Comparison of ENCODE assay signal across 9 cellular contexts in the genomic region with DNA sequence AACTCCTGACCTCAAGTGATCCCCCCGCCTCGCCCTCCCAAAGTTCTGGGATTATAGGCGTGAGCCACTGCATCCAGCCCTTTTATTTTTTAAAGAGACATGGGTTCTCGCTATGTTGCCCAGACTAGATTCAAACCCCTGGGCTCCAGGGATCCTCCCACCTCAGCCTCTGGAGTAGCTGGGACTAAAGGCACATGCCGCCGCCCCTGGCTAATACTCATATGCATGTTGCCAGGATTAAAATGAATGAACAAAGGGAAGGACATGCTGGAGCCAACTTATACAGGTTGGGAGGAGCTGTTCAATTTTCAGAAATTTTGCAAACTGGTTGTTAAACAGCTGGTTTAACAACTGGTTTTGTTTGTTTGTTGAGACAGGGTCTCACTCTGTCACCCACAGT. TPM values are rescaled to one million over a fixed set of nuclear protein-coding genes. Genes with fewer than 3 reads are reported as not detected.
A peak's percentile ranks its signal among the peaks of the same experiment; 100 is the strongest.
DNase-seq lines count a peak whose midpoint lies in the region; TF ChIP-seq lines count a peak whose summit lies in the region.
"Had no signal": no experiment of that assay in that cellular context is flagged by ENCODE, and none has a peak within 500 bp of the region (broad histone marks: within the 10 kb centered on the region; RNA-seq: fewer than 3 reads in every experiment).

No MANE protein-coding gene starts in this region.

- H3K4me1 ChIP-seq in Caco-2 (peaks cover 7% of the 10 kb centered on the region), hepatocyte (ENCODE audit: insufficient read depth) (no peaks in the 10 kb centered on the region), H9 (ENCODE audit: insufficient read depth, low read length) (no peaks in the 10 kb centered on the region; the same call in 1 of the 2 replicates)

- WGBS in hepatocyte (ENCODE audit: low lambda C conversion rate, missing lambda C conversion rate) = 91% methylated on average over 6 of the region's 6 CpGs
- no CpG with 5 or more reads among the region's 6 CpGs for WGBS in H9 (ENCODE audit: extremely low coverage, insufficient read length, low lambda C conversion rate)

- no peak overlapping the region; the same call in 1 of the 2 replicates for H3K4me3 ChIP-seq in Caco-2 (ENCODE audit: low read depth, low read length)
- H3K4me3 ChIP-seq in HFF-Myc (replicated peaks; ENCODE audit: low read depth, low read length) = peak overlapping the region; percentile 75
- no peak overlapping the region for H3K4me3 ChIP-seq in hepatocyte

- H3K79me2 ChIP-seq in hepatocyte = peaks cover 13% of the 10 kb centered on the region
- peaks cover 3% of the 10 kb centered on the region; the same call in 1 of the 2 replicates for H3K79me2 ChIP-seq in H9 (ENCODE audit: insufficient read depth, low read length)

- H3K18ac ChIP-seq in H9 (ENCODE audit: insufficient read length, low read depth, low read length) = no peak overlapping the region

- no peaks in the 10 kb centered on the region for H3K79me1 ChIP-seq in H9 (ENCODE audit: insufficient read depth, low read depth, low read length, poor library complexity, severe bottlenecking)

- no peak overlapping the region for H2BK120ac ChIP-seq in H9 (ENCODE audit: low read depth, low read length, poor library complexity, severe bottlenecking)

- H3K36me3 Mint-ChIP-seq in Caco-2 (ENCODE audit: insufficient read depth, unreplicated experiment) = peaks cover 10% of the 10 kb centered on the region
- H3K36me3 Mint-ChIP-seq in H9 (ENCODE audit: insufficient read depth in 1 of 3, low read depth in 3 of 3) = peaks cover 17 to 30% (median 18%) of the 10 kb centered on the region in 3 experiments

- no peak overlapping the region for H2AK5ac ChIP-seq in H9 (ENCODE audit: insufficient read length, low read length)

- H3K27ac ChIP-seq in VCaP = peak overlapping the region; percentile 50; the same call in 1 of the 2 replicates
- no peak overlapping the region for H3K27ac ChIP-seq in hepatocyte
- H3K27ac ChIP-seq in H9 (ENCODE audit: insufficient read length, low read depth, low read length) = no peak overlapping the region
- H3K27ac ChIP-seq: thoracic aorta had no signal

- H3K27ac Mint-ChIP-seq in Caco-2 (ENCODE audit: unreplicated experiment) (no peak overlapping the region), H9 (no peak overlapping the region)

- H3K4ac ChIP-seq in H9 (ENCODE audit: low read depth, low read length) = no peak overlapping the region

- H4K5ac ChIP-seq in H9 (ENCODE audit: insufficient read length, low read depth, low read length) = no peak overlapping the region

- H2AFZ ChIP-seq in hepatocyte (no peak overlapping the region), H9 (ENCODE audit: low read length) (no peak overlapping the region)

- no peaks in the 10 kb centered on the region for H3K36me3 ChIP-seq in Caco-2 (ENCODE audit: control insufficient read depth, insufficient read depth, low read length)
- H3K36me3 ChIP-seq in hepatocyte (replicated peaks; ENCODE audit: insufficient read depth, low read depth) = no peaks in the 10 kb centered on the region
- H3K36me3 ChIP-seq: thoracic aorta had no signal

- DNase-seq in Caco-2 (no peak), HFF-Myc (ENCODE audit: extremely low read depth, low read depth) (no peak), hepatocyte (ENCODE audit: low spot score) (no peak), GF-D8 (lab: John Stamatoyannopoulos, UW) (no peak), H9 (no peak)
- no peak for DNase-seq in stimulated activated CD4-positive, alpha-beta T cell treated with anti-CD3 and anti-CD28 coated beads, Interleukin-4, amount 100 ng/mL, for 1 hour
- DNase-seq: left cardiac atrium had no signal

- H2BK15ac ChIP-seq in H9 (ENCODE audit: low read depth, low read length) = no peak overlapping the region

- H3K9ac ChIP-seq in H9 (ENCODE audit: extremely low read depth, insufficient read length, low read length) = no peak overlapping the region

- H3K9me3 Mint-ChIP-seq in Caco-2 (ENCODE audit: unreplicated experiment) (no peaks in the 10 kb centered on the region), H9 (peaks cover 79 to 84% of the 10 kb centered on the region in 2 experiments)

- no TSS peak for BruUV-seq in Caco-2 (replicated peaks; lab: Mats Ljungman, UMichigan)

- H4K91ac ChIP-seq in H9 (ENCODE audit: insufficient read length, low read depth, low read length) = no peak overlapping the region

- no peak overlapping the region for H2BK20ac ChIP-seq in H9 (ENCODE audit: low read depth, low read length, poor library complexity, severe bottlenecking)

- H2BK12ac ChIP-seq in H9 (ENCODE audit: insufficient read length, low read depth, low read length) = no peak overlapping the region

- H4K8ac ChIP-seq in H9 (replicated peaks; ENCODE audit: insufficient read length, low read depth, low read length) = no peak overlapping the region

- peaks cover 30% of the 10 kb centered on the region for H3K4me1 Mint-ChIP-seq in Caco-2 (ENCODE audit: low read depth, unreplicated experiment)
- H3K4me1 Mint-ChIP-seq in H9 = peaks cover 25 to 38% of the 10 kb centered on the region in 2 experiments

- no peaks in the 10 kb centered on the region for H3K9me2 ChIP-seq in hepatocyte (replicated peaks; ENCODE audit: insufficient read depth)

- H3K9me3 ChIP-seq in Caco-2 (no peaks in the 10 kb centered on the region), hepatocyte (ENCODE audit: low read depth) (no peaks in the 10 kb centered on the region), H9 (ENCODE audit: control insufficient read depth, low read depth, low read length) (peaks cover 44% of the 10 kb centered on the region)
- H3K9me3 ChIP-seq: thoracic aorta had no signal

- CTCF ChIA-PET in Caco-2 (lab: Charles Lee) = interaction anchor here (0.8 to 1.8 kb wide), 2 partner anchors 20 to 65 kb away, joined by 3 to 10 read pairs; a partner anchor contains a TSS

- intact Hi-C loops in Caco-2 (cut with micrococcal nuclease; ENCODE audit: unreplicated experiment) = loop anchor here (1.0 kb wide), 1 partner anchor 37 kb away; no protein-coding TSS in a partner anchor

- H3K4me3 Mint-ChIP-seq in Caco-2 (ENCODE audit: unreplicated experiment) (peak overlapping the region; percentile 97), H9 (peak overlapping the region in 1 of 2 experiments; percentile 82; a peak in 3 of 5 replicates)

- no peak overlapping the region for H3K14ac ChIP-seq in H9 (ENCODE audit: insufficient read depth, low read length)

- no peak overlapping the region for H3K23ac ChIP-seq in H9 (ENCODE audit: insufficient read length, low read depth, low read length)

- POLR2A ChIA-PET in Caco-2 (lab: Charles Lee) = no interaction called here

- TF ChIP-seq CTCF in Caco-2 (IDR thresholded peaks at IDR 0.05; ENCODE audit: insufficient read depth in 1 of 2, low read depth in 1 of 2, low read length in 1 of 2, severe bottlenecking in 1 of 2, unreplicated experiment in 1 of 2) = no peak
- TF ChIP-seq CTCF in HFF-Myc (IDR thresholded peaks at IDR 0.05; ENCODE audit: low read depth, low read length, missing control alignments) = no peak
- TF ChIP-seq CTCF in VCaP (conservative IDR thresholded peaks at IDR 0.05) = no peak
- TF ChIP-seq CTCF in hepatocyte (IDR thresholded peaks at IDR 0.05; ENCODE audit: poor library complexity) = no peak
- no peak for TF ChIP-seq CTCF in H9 (conservative IDR thresholded peaks at IDR 0.05)

- H3T11ph ChIP-seq in H9 (ENCODE audit: low read length) = no peak overlapping the region

- H3K4me2 ChIP-seq in hepatocyte (peak overlapping the region; percentile 84), H9 (ENCODE audit: insufficient read depth, insufficient read length, low read length) (no peak overlapping the region)

- H3K27me3 Mint-ChIP-seq in Caco-2 (ENCODE audit: insufficient read depth, unreplicated experiment) (no peaks in the 10 kb centered on the region), H9 (ENCODE audit: low read depth) (peaks cover 2% of the 10 kb centered on the region; the same call in 1 of the 2 replicates)

- H3K56ac ChIP-seq in H9 (ENCODE audit: insufficient read length, low read depth, low read length) = no peak overlapping the region

- H4K20me1 ChIP-seq in hepatocyte (ENCODE audit: insufficient read depth, poor library complexity, severe bottlenecking) (no peaks in the 10 kb centered on the region), H9 (ENCODE audit: control insufficient read depth, insufficient read depth, insufficient read length) (no peaks in the 10 kb centered on the region)

- H3K27me3 ChIP-seq in Caco-2 (replicated peaks; ENCODE audit: control insufficient read depth, insufficient read depth, low read length) (no peaks in the 10 kb centered on the region), hepatocyte (no peaks in the 10 kb centered on the region), H9 (ENCODE audit: insufficient read depth, low read length) (no peaks in the 10 kb centered on the region)

- no peaks in the 10 kb centered on the region for H3K23me2 ChIP-seq in H9 (ENCODE audit: insufficient read length, low read depth, low read length, poor library complexity, severe bottlenecking)

- no peak overlapping the region for H2BK5ac ChIP-seq in H9 (ENCODE audit: insufficient read length, low read length)

RNA-seq across cellular contexts. Expression of a gene that starts 1.4 kb away (rescaled TPM):
- total RNA-seq in Caco-2 (2022) (41.1 and 41.6 TPM in 2 replicates), hepatocyte (43.8 and 49.5 TPM in 2 replicates), H9 (2021) (49.4 and 52.8 TPM in 2 replicates)
- polyA plus RNA-seq in hepatocyte = 38.4 and 41.9 TPM in 2 replicates

RNA-seq across cellular contexts. Expression of a gene that starts 4.5 kb away (rescaled TPM):
- total RNA-seq in Caco-2 (2022) (0.95 TPM in 1 of 2 replicates, not detected in the other), hepatocyte (17.8 and 24.0 TPM in 2 replicates), H9 (2021) (25.1 and 28.3 TPM in 2 replicates)
- 14.5 and 23.4 TPM in 2 replicates for polyA plus RNA-seq in hepatocyte

RNA-seq across cellular contexts. Expression of a gene that starts 34.2 kb away (rescaled TPM):
- total RNA-seq in Caco-2 (2022) (3.2 and 4.6 TPM in 2 replicates), hepatocyte (3.8 and 12.8 TPM in 2 replicates), H9 (2021) (12.6 and 13.2 TPM in 2 replicates)
- polyA plus RNA-seq in hepatocyte = 7.6 and 7.9 TPM in 2 replicates

RNA-seq across cellular contexts. Expression of a gene that starts 47.0 kb away (rescaled TPM):
- total RNA-seq in Caco-2 (2022) (141 and 154 TPM in 2 replicates), hepatocyte (225 and 235 TPM in 2 replicates), H9 (2021) (117 and 124 TPM in 2 replicates)
- 286 and 390 TPM in 2 replicates for polyA plus RNA-seq in hepatocyte
